Comparison of ENCODE assay signal across 8 cellular contexts in genomic region chr19:35901055-35901644, GRCh38. TPM values are rescaled to one million over a fixed set of nuclear protein-coding genes. Genes with fewer than 3 reads are reported as not detected.
DNase-seq lines count a peak whose midpoint lies in the region; ATAC-seq and TF ChIP-seq lines count a peak whose summit lies in the region.

No MANE protein-coding gene starts in this region.

- 57% methylated on average over 2 of the region's 2 CpGs for WGBS in hepatocyte (ENCODE audit: low lambda C conversion rate, missing lambda C conversion rate)

- H3K4me2 ChIP-seq in hepatocyte = peak overlapping the region; percentile 98

- TF ChIP-seq CTCF in hepatocyte (IDR thresholded peaks at IDR 0.05; ENCODE audit: poor library complexity) (no peak), thoracic aorta (IDR thresholded peaks at IDR 0.05) (no peak)

- H3K79me2 ChIP-seq in hepatocyte = peaks cover 15% of the 10 kb centered on the region

- intact Hi-C loops in activated CD4-positive, alpha-beta memory T cell treated with anti-CD3 and anti-CD28 coated beads for 36 hours (cut with micrococcal nuclease) = loop anchor here (2.0 kb wide), 1 partner anchor 156 kb away; the partner anchor contains the start of genes PSENEN and U2AF1L4

- H3K27me3 ChIP-seq in hepatocyte (no peaks in the 10 kb centered on the region), thoracic aorta (replicated peaks; ENCODE audit: insufficient read depth) (no peaks in the 10 kb centered on the region)

- no peaks in the 10 kb centered on the region for H3K9me3 Mint-ChIP-seq in activated T-cell treated with anti-CD3 and anti-CD28 coated beads, Interleukin-2, amount 50 U/mL, for 4 hours
- no peaks in the 10 kb centered on the region for H3K9me3 Mint-ChIP-seq in activated CD4-positive, alpha-beta memory T cell treated with anti-CD3 and anti-CD28 coated beads for 36 hours

- peak overlapping the region; percentile 94 for H3K4me3 Mint-ChIP-seq in activated T-cell treated with anti-CD3 and anti-CD28 coated beads, Interleukin-2, amount 50 U/mL, for 4 hours
- H3K4me3 Mint-ChIP-seq in activated CD4-positive, alpha-beta memory T cell treated with anti-CD3 and anti-CD28 coated beads for 36 hours = peak overlapping the region; percentile 92

- DNase-seq in activated T-cell treated with anti-CD3 and anti-CD28 coated beads, Interleukin-2, amount 50 U/mL, for 4 hours = no peak
- DNase-seq in activated T-cell treated with anti-CD3 and anti-CD28 coated beads, Interleukin-2, amount 50 U/mL, for 48 hours = no peak
- DNase-seq in activated CD4-positive, alpha-beta memory T cell treated with anti-CD3 and anti-CD28 coated beads for 36 hours = no peak
- DNase-seq in hepatocyte (ENCODE audit: low spot score) (peak; percentile 43), thoracic aorta (ENCODE audit: low spot score) (no peak), iPS-NIHi7 (ENCODE audit: extremely low spot score) (no peak), DMS153 treated with DMSO at 0.1 percent for 48 hours (lab: John Stamatoyannopoulos, UW; ENCODE audit: unreplicated experiment) (no peak)

- POLR2A ChIA-PET in activated CD4-positive, alpha-beta memory T cell treated with anti-CD3 and anti-CD28 coated beads for 36 hours (lab: Charles Lee) = interaction anchor here (1.4 to 2.1 kb wide), 2 partner anchors 30 to 189 kb away, joined by 5 to 8 read pairs; no protein-coding TSS in a partner anchor

- H3K4me1 ChIP-seq in hepatocyte (ENCODE audit: insufficient read depth) (peaks cover 6% of the 10 kb centered on the region), thoracic aorta (ENCODE audit: control insufficient read depth in 1 of 2, low read depth in 2 of 2) (peaks cover 3 to 22% of the 10 kb centered on the region in 2 donors)

- peak overlapping the region; percentile 96 for H2AFZ ChIP-seq in hepatocyte

- H3K27ac ChIP-seq in hepatocyte (peak overlapping the region; percentile 92), thoracic aorta (peak overlapping the region in 1 of 2 donors; percentile 43)

- no peaks in the 10 kb centered on the region for H4K20me1 ChIP-seq in hepatocyte (ENCODE audit: insufficient read depth, poor library complexity, severe bottlenecking)

- H3K4me3 ChIP-seq in hepatocyte = no peak overlapping the region
- H3K4me3 ChIP-seq in thoracic aorta = peak overlapping the region; percentile 84

- H3K9me3 ChIP-seq in hepatocyte (ENCODE audit: low read depth) (no peaks in the 10 kb centered on the region), thoracic aorta (no peaks in the 10 kb centered on the region)

- H3K27ac Mint-ChIP-seq in activated CD4-positive, alpha-beta memory T cell treated with anti-CD3 and anti-CD28 coated beads for 36 hours = peak overlapping the region; percentile 97

- no peaks in the 10 kb centered on the region for H3K27me3 Mint-ChIP-seq in activated T-cell treated with anti-CD3 and anti-CD28 coated beads, Interleukin-2, amount 50 U/mL, for 4 hours (ENCODE audit: low read depth)
- no peaks in the 10 kb centered on the region for H3K27me3 Mint-ChIP-seq in activated CD4-positive, alpha-beta memory T cell treated with anti-CD3 and anti-CD28 coated beads for 36 hours

- CTCF ChIA-PET in activated CD4-positive, alpha-beta memory T cell treated with anti-CD3 and anti-CD28 coated beads for 36 hours (lab: Charles Lee) = interaction anchor here (1.3 kb wide), 1 partner anchor 30 kb away, joined by 5 read pairs; no protein-coding TSS in a partner anchor

- H3K4me1 Mint-ChIP-seq in activated T-cell treated with anti-CD3 and anti-CD28 coated beads, Interleukin-2, amount 50 U/mL, for 4 hours (ENCODE audit: low read depth) = peaks cover 63% of the 10 kb centered on the region
- peaks cover 55% of the 10 kb centered on the region for H3K4me1 Mint-ChIP-seq in activated CD4-positive, alpha-beta memory T cell treated with anti-CD3 and anti-CD28 coated beads for 36 hours (ENCODE audit: low read depth)

- no peaks in the 10 kb centered on the region for H3K9me2 ChIP-seq in hepatocyte (replicated peaks; ENCODE audit: insufficient read depth)

- no peak for ATAC-seq in activated T-cell treated with anti-CD3 and anti-CD28 coated beads, Interleukin-2, amount 50 U/mL, for 4 hours
- no peak for ATAC-seq in thoracic aorta (ENCODE audit: insufficient number of reproducible peaks, low FRiP score, low read depth)
- ATAC-seq in HG02623 (IDR thresholded peaks at IDR 0.05; ENCODE audit: unreplicated experiment) = no peak

- H3K36me3 ChIP-seq in hepatocyte (replicated peaks; ENCODE audit: insufficient read depth, low read depth) = no peaks in the 10 kb centered on the region
- H3K36me3 ChIP-seq in thoracic aorta = no peaks in the 10 kb centered on the region

- peaks cover 8% of the 10 kb centered on the region for H3K36me3 Mint-ChIP-seq in activated T-cell treated with anti-CD3 and anti-CD28 coated beads, Interleukin-2, amount 50 U/mL, for 4 hours (ENCODE audit: insufficient read depth)
- H3K36me3 Mint-ChIP-seq in activated CD4-positive, alpha-beta memory T cell treated with anti-CD3 and anti-CD28 coated beads for 36 hours = peaks cover 36% of the 10 kb centered on the region

RNA-seq across cellular contexts. Expression of gene NFKBID, which starts 0.8 kb away (rescaled TPM):
- 100 to 1,000 TPM; 138 to 149 (median 142) TPM for total RNA-seq in activated T-cell treated with anti-CD3 and anti-CD28 coated beads, Interleukin-2, amount 50 U/mL, for 4 hours
- total RNA-seq in activated CD4-positive, alpha-beta memory T cell treated with anti-CD3 and anti-CD28 coated beads for 36 hours = 10 to 100 TPM; 66.7 to 70.9 TPM
- total RNA-seq in hepatocyte = 2.7 and 3.9 TPM in 2 replicates
- 7.3 and 10.8 TPM in 2 replicates for polyA plus RNA-seq in hepatocyte
- total RNA-seq in thoracic aorta = 10 to 100 TPM in 1 of 2 donors, 1 to 10 TPM in 1; 5.4 to 32.6 TPM

RNA-seq across cellular contexts. Expression of gene HCST, which starts 1.2 kb away (rescaled TPM):
- 10 to 100 TPM; 22.6 to 37.1 (median 24.0) TPM for total RNA-seq in activated T-cell treated with anti-CD3 and anti-CD28 coated beads, Interleukin-2, amount 50 U/mL, for 4 hours
- 10 to 100 TPM; 50.7 to 52.9 TPM for total RNA-seq in activated CD4-positive, alpha-beta memory T cell treated with anti-CD3 and anti-CD28 coated beads for 36 hours
- total RNA-seq in hepatocyte (0.97 and 1.4 TPM in 2 replicates), thoracic aorta (10 to 100 TPM in 1 of 2 donors, 1 to 10 TPM in 1; 4.5 to 13.2 TPM)
- polyA plus RNA-seq in hepatocyte = 3.9 and 4.8 TPM in 2 replicates

RNA-seq across cellular contexts. Expression of gene TYROBP, which starts 6.9 kb away (rescaled TPM):
- under 1 TPM in 2 of 3 donors, not detected in 1; 0.52 to 0.69 TPM for total RNA-seq in activated T-cell treated with anti-CD3 and anti-CD28 coated beads, Interleukin-2, amount 50 U/mL, for 4 hours
- total RNA-seq in activated CD4-positive, alpha-beta memory T cell treated with anti-CD3 and anti-CD28 coated beads for 36 hours = not detected
- 2.8 and 5.9 TPM in 2 replicates for total RNA-seq in hepatocyte
- 2.9 and 4.9 TPM in 2 replicates for polyA plus RNA-seq in hepatocyte
- total RNA-seq in thoracic aorta = 100 to 1,000 TPM; 155 to 247 TPM

RNA-seq across cellular contexts. Expression of gene APLP1, which starts 32.8 kb away (rescaled TPM):
- under 1 TPM in 2 of 3 donors, not detected in 1; 0.24 to 0.34 TPM for total RNA-seq in activated T-cell treated with anti-CD3 and anti-CD28 coated beads, Interleukin-2, amount 50 U/mL, for 4 hours
- 1 to 10 TPM; 1.2 to 2.6 TPM for total RNA-seq in activated CD4-positive, alpha-beta memory T cell treated with anti-CD3 and anti-CD28 coated beads for 36 hours
- total RNA-seq in hepatocyte = 19.8 and 29.0 TPM in 2 replicates
- polyA plus RNA-seq in hepatocyte = 115 and 147 TPM in 2 replicates
- 10 to 100 TPM; 28.1 to 47.2 TPM for total RNA-seq in thoracic aorta

RNA-seq across cellular contexts. Expression of gene LRFN3, which starts 35.0 kb away (rescaled TPM):
- total RNA-seq in activated T-cell treated with anti-CD3 and anti-CD28 coated beads, Interleukin-2, amount 50 U/mL, for 4 hours = 10 to 100 TPM; 14.1 to 15.3 (median 14.4) TPM
- total RNA-seq in activated CD4-positive, alpha-beta memory T cell treated with anti-CD3 and anti-CD28 coated beads for 36 hours = 1 to 10 TPM; 8.7 to 9.1 TPM
- 4.7 and 5.3 TPM in 2 replicates for total RNA-seq in hepatocyte
- polyA plus RNA-seq in hepatocyte = 15.6 and 19.2 TPM in 2 replicates
- 10 to 100 TPM; 14.3 to 26.7 TPM for total RNA-seq in thoracic aorta

Comparison
In these comparisons a context has a peak if more than half of its experiments do, and no peak if none do; other contexts are left out.
1. RNA of gene TYROBP, which starts 6.9 kb away (total RNA-seq): 155 to 247 TPM in thoracic aorta; 2.8 to 5.9 TPM in hepatocyte, 0.52 to 0.69 TPM in activated T-cell treated with anti-CD3 and anti-CD28 coated beads, Interleukin-2, amount 50 U/mL, for 4 hours and not detected in activated CD4-positive, alpha-beta memory T cell treated with anti-CD3 and anti-CD28 coated beads for 36 hours; every median in the first group is over 10 times any median in the second.